Comparison of ENCODE assay signal across 9 cellular contexts in the genomic region with DNA sequence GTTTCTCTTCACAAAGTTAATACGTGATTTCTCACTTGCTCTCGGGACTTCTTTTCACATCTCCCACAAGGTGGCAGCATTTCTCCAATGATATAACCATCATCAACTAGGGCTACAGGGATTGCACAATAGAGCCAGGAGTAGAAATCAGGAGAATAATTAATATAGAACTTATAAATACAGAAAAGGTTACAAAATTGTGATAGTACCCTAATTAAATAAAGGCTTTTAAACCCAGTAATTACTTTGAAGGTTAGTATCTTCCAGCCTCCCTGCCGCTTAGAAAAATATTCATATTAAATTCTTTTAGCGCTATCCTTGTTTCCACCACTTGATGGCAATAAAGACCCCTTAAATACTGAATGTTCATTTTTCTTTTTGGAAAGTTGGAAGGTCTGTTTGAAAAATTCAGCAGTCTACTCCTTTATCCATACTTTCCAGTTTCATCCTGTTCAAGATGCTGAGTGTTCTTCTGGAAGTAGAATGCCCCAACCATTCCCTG.
DNase-seq lines count a peak whose midpoint lies in the region; ATAC-seq and TF ChIP-seq lines count a peak whose summit lies in the region.
"Had no signal": no experiment of that assay in that cellular context is flagged by ENCODE, and none has a peak within 500 bp of the region (broad histone marks: within the 10 kb centered on the region; RNA-seq: fewer than 3 reads in every experiment).

No MANE protein-coding gene starts in this region.

- intact Hi-C loops in activated CD4-positive, alpha-beta memory T cell treated with anti-CD3 and anti-CD28 coated beads for 36 hours (cut with micrococcal nuclease) = loop anchor here (1.0 to 5.0 kb wide), 7 partner anchors 46 to 881 kb away; no protein-coding TSS in a partner anchor

- H3K27ac ChIP-seq in foreskin keratinocyte = no peak overlapping the region
- H3K27ac ChIP-seq: BLaER1 treated with 17β-estradiol and CSF1 and Interleukin-3, amounts not matched to agents 10 nM and 100 nM had no signal

- TF ChIP-seq CTCF in foreskin keratinocyte (conservative IDR thresholded peaks at IDR 0.05) (peak; percentile 91), progenitor cell of endocrine pancreas (IDR thresholded peaks at IDR 0.05; ENCODE audit: unreplicated experiment) (peak; percentile 85)

- POLR2A ChIA-PET in activated CD4-positive, alpha-beta memory T cell treated with anti-CD3 and anti-CD28 coated beads for 36 hours (lab: Charles Lee) = no interaction called here

- no peak overlapping the region for H3K4me3 Mint-ChIP-seq in T-helper 2 cell treated with Interferon-gamma antibody and Interleukin-4, amounts not matched to agents 5 μg/mL and 100 μg/mL, for 36 hours
- H3K4me3 Mint-ChIP-seq in activated CD4-positive, alpha-beta memory T cell treated with anti-CD3 and anti-CD28 coated beads for 36 hours = peak overlapping the region; percentile 4
- H3K4me3 Mint-ChIP-seq in progenitor cell of endocrine pancreas (ENCODE audit: low read depth) = no peak overlapping the region

- peaks cover 2% of the 10 kb centered on the region for H3K27me3 Mint-ChIP-seq in T-helper 2 cell treated with Interferon-gamma antibody and Interleukin-4, amounts not matched to agents 5 μg/mL and 100 μg/mL, for 36 hours (ENCODE audit: low read depth)
- no peaks in the 10 kb centered on the region for H3K27me3 Mint-ChIP-seq in activated CD4-positive, alpha-beta memory T cell treated with anti-CD3 and anti-CD28 coated beads for 36 hours
- H3K27me3 Mint-ChIP-seq in progenitor cell of endocrine pancreas = peaks cover 2% of the 10 kb centered on the region

- no peaks in the 10 kb centered on the region for H3K36me3 Mint-ChIP-seq in T-helper 2 cell treated with Interferon-gamma antibody and Interleukin-4, amounts not matched to agents 5 μg/mL and 100 μg/mL, for 36 hours (ENCODE audit: low read depth)
- H3K36me3 Mint-ChIP-seq in activated CD4-positive, alpha-beta memory T cell treated with anti-CD3 and anti-CD28 coated beads for 36 hours = no peaks in the 10 kb centered on the region
- no peaks in the 10 kb centered on the region for H3K36me3 Mint-ChIP-seq in progenitor cell of endocrine pancreas (ENCODE audit: insufficient read depth)

- H3K27ac Mint-ChIP-seq in T-helper 2 cell treated with Interferon-gamma antibody and Interleukin-4, amounts not matched to agents 5 μg/mL and 100 μg/mL, for 36 hours = no peak overlapping the region
- H3K27ac Mint-ChIP-seq in activated CD4-positive, alpha-beta memory T cell treated with anti-CD3 and anti-CD28 coated beads for 36 hours = no peak overlapping the region
- no peak overlapping the region for H3K27ac Mint-ChIP-seq in progenitor cell of endocrine pancreas

- H3K9me3 Mint-ChIP-seq in T-helper 2 cell treated with Interferon-gamma antibody and Interleukin-4, amounts not matched to agents 5 μg/mL and 100 μg/mL, for 36 hours = no peaks in the 10 kb centered on the region
- H3K9me3 Mint-ChIP-seq in activated CD4-positive, alpha-beta memory T cell treated with anti-CD3 and anti-CD28 coated beads for 36 hours = no peaks in the 10 kb centered on the region
- no peaks in the 10 kb centered on the region for H3K9me3 Mint-ChIP-seq in progenitor cell of endocrine pancreas (ENCODE audit: low read depth)

- DNase-seq in T-helper 2 cell (peak in 3 of 5 experiments; percentile 6 to 65 (median 50)), NCI-H460 (ENCODE audit: extremely low read depth, low read depth) (peak; percentile 75), foreskin keratinocyte (peak; percentile 24 to 63), progenitor cell of endocrine pancreas (ENCODE audit: low spot score, unreplicated experiment) (no peak)
- no peak for DNase-seq in T-helper 2 cell treated with Interferon-gamma antibody and Interleukin-4, amounts not matched to agents 5 μg/mL and 100 μg/mL, for 36 hours (ENCODE audit: low spot score)
- peak; percentile 13 for DNase-seq in activated CD4-positive, alpha-beta memory T cell treated with anti-CD3 and anti-CD28 coated beads for 36 hours

- H3K4me1 ChIP-seq in foreskin keratinocyte = no peaks in the 10 kb centered on the region

- H3K27me3 ChIP-seq in foreskin keratinocyte = no peaks in the 10 kb centered on the region
- H3K27me3 ChIP-seq: BLaER1 treated with 17β-estradiol and CSF1 and Interleukin-3, amounts not matched to agents 10 nM and 100 nM had no signal

- ATAC-seq in GM21381 (IDR thresholded peaks at IDR 0.05; ENCODE audit: unreplicated experiment) (peak; percentile 84), HG03565 (IDR thresholded peaks at IDR 0.05; ENCODE audit: unreplicated experiment) (peak; percentile 87), foreskin keratinocyte (peak; percentile 67)

- H3K4me1 Mint-ChIP-seq in T-helper 2 cell treated with Interferon-gamma antibody and Interleukin-4, amounts not matched to agents 5 μg/mL and 100 μg/mL, for 36 hours (ENCODE audit: low read depth) = peaks cover 3% of the 10 kb centered on the region
- peaks cover 5% of the 10 kb centered on the region for H3K4me1 Mint-ChIP-seq in activated CD4-positive, alpha-beta memory T cell treated with anti-CD3 and anti-CD28 coated beads for 36 hours (ENCODE audit: low read depth)
- H3K4me1 Mint-ChIP-seq in progenitor cell of endocrine pancreas (ENCODE audit: low read depth) = peaks cover 15% of the 10 kb centered on the region

- CTCF ChIA-PET in activated CD4-positive, alpha-beta memory T cell treated with anti-CD3 and anti-CD28 coated beads for 36 hours (lab: Charles Lee) = interaction anchor here (0.8 to 2.6 kb wide), 9 partner anchors 13 to 862 kb away, joined by 3 to 13 read pairs (median 4); no protein-coding TSS in a partner anchor

Comparison
In these comparisons a context has a peak if more than half of its experiments do, and no peak if none do; other contexts are left out.
1. DNase-seq: peak in T-helper 2 cell (3 of 5), NCI-H460 (single experiment), activated CD4-positive, alpha-beta memory T cell treated with anti-CD3 and anti-CD28 coated beads for 36 hours (single experiment) and foreskin keratinocyte (2 of 2); none in T-helper 2 cell treated with Interferon-gamma antibody and Interleukin-4, amounts not matched to agents 5 μg/mL and 100 μg/mL, for 36 hours (single experiment) and progenitor cell of endocrine pancreas (single experiment).
2. Peak in every context shown above with its lines, with median percentiles within 50 percentile points of each other: ATAC-seq.